In genomic region chr12:13100610-13100881, GRCh38 we compare ENCODE assay signal across 9 cellular contexts. TPM values are rescaled to one million over a fixed set of nuclear protein-coding genes. Genes with fewer than 3 reads are reported as not detected.
DNase-seq lines count a peak whose midpoint lies in the region; ATAC-seq and TF ChIP-seq lines count a peak whose summit lies in the region.
"Had no signal": no experiment of that assay in that cellular context is flagged by ENCODE, and none has a peak within 500 bp of the region (broad histone marks: within the 10 kb centered on the region; RNA-seq: fewer than 3 reads in every experiment).

No MANE protein-coding gene starts in this region.

- peak overlapping the region; percentile 99 for H3K27ac ChIP-seq in upper lobe of right lung

- H3K4me3 Mint-ChIP-seq in activated naive CD4-positive, alpha-beta T cell treated with anti-CD3 and anti-CD28 coated beads, Interleukin-2, amount 50 U/mL, for 24 hours = peak overlapping the region; percentile 84
- H3K4me3 Mint-ChIP-seq in memory B cell = peak overlapping the region; percentile 88

- no peaks in the 10 kb centered on the region for H3K27me3 Mint-ChIP-seq in activated naive CD4-positive, alpha-beta T cell treated with anti-CD3 and anti-CD28 coated beads, Interleukin-2, amount 50 U/mL, for 24 hours
- H3K27me3 Mint-ChIP-seq in memory B cell = no peaks in the 10 kb centered on the region

- H3K4me3 ChIP-seq in astrocyte of the cerebellum (ENCODE audit: low read depth, low read length) (peak overlapping the region; percentile 40), upper lobe of right lung (peak overlapping the region; percentile 60)

- H3K9me3 Mint-ChIP-seq in activated naive CD4-positive, alpha-beta T cell treated with anti-CD3 and anti-CD28 coated beads, Interleukin-2, amount 50 U/mL, for 24 hours = no peaks in the 10 kb centered on the region
- no peaks in the 10 kb centered on the region for H3K9me3 Mint-ChIP-seq in memory B cell

- peak overlapping the region; percentile 89 for H3K27ac Mint-ChIP-seq in activated naive CD4-positive, alpha-beta T cell treated with anti-CD3 and anti-CD28 coated beads, Interleukin-2, amount 50 U/mL, for 24 hours
- peak overlapping the region; percentile 95 for H3K27ac Mint-ChIP-seq in memory B cell

- no peaks in the 10 kb centered on the region for H3K27me3 ChIP-seq in upper lobe of right lung

- ATAC-seq in memory B cell (ENCODE audit: low read depth) (no peak), upper lobe of right lung (no peak)

- no peaks in the 10 kb centered on the region for H3K36me3 Mint-ChIP-seq in activated naive CD4-positive, alpha-beta T cell treated with anti-CD3 and anti-CD28 coated beads, Interleukin-2, amount 50 U/mL, for 24 hours
- H3K36me3 Mint-ChIP-seq in memory B cell = no peaks in the 10 kb centered on the region

- H3K9me3 ChIP-seq in upper lobe of right lung = no peaks in the 10 kb centered on the region

- DNase-seq in activated naive CD4-positive, alpha-beta T cell treated with Interleukin-2 at 50 U/mL for 16 hours = no peak
- DNase-seq in astrocyte of the cerebellum (ENCODE audit: low read depth) (no peak), memory B cell (ENCODE audit: low spot score in 2 of 2) (no peak), upper lobe of right lung (no peak), NCI-H748 treated with DMSO at 0.1 percent for 48 hours (lab: John Stamatoyannopoulos, UW) (no peak), kidney tubule cell (ENCODE audit: low spot score) (no peak)
- DNase-seq in NK-92 treated with Interleukin-12 subunit alpha and Interleukin-12 subunit beta, amount 100 ng/mL, for 24 hours (lab: John Stamatoyannopoulos, UW) = no peak

- no peaks in the 10 kb centered on the region for H3K36me3 ChIP-seq in upper lobe of right lung

- in situ Hi-C loops in astrocyte of the cerebellum (cut with HindIII; ENCODE audit: low sequenced_read_pairs) = no loop called here

- peaks cover 56% of the 10 kb centered on the region for H3K4me1 Mint-ChIP-seq in activated naive CD4-positive, alpha-beta T cell treated with anti-CD3 and anti-CD28 coated beads, Interleukin-2, amount 50 U/mL, for 24 hours
- H3K4me1 Mint-ChIP-seq in memory B cell = peaks cover 49% of the 10 kb centered on the region

- TF ChIP-seq CTCF in astrocyte of the cerebellum (IDR thresholded peaks at IDR 0.05; ENCODE audit: low read depth, low read length, missing control alignments) = no peak
- TF ChIP-seq CTCF in upper lobe of right lung (IDR thresholded peaks at IDR 0.05) = no peak

- intact Hi-C loops in upper lobe of right lung (cut with DNase I) = no loop called here

- peaks cover 59% of the 10 kb centered on the region for H3K4me1 ChIP-seq in upper lobe of right lung

RNA-seq across cellular contexts. Expression of gene GSG1, which starts 2.9 kb away (rescaled TPM):
- not detected for total RNA-seq in upper lobe of right lung
- total RNA-seq: pulmonary artery endothelial cell had no signal

RNA-seq across cellular contexts. Expression of gene FAM234B, which starts 56.4 kb away (rescaled TPM):
- total RNA-seq in upper lobe of right lung = 9.6 TPM
